9 cellular contexts compared by ENCODE assay signal in genomic region chr5:179265529-179266290, GRCh38.
A peak's percentile ranks its signal among the peaks of the same experiment; 100 is the strongest.
DNase-seq lines count a peak whose midpoint lies in the region; ATAC-seq lines count a peak whose summit lies in the region.
"Had no signal": no experiment of that assay in that cellular context is flagged by ENCODE, and none has a peak within 500 bp of the region (broad histone marks: within the 10 kb centered on the region; RNA-seq: fewer than 3 reads in every experiment).

No MANE protein-coding gene starts in this region.

- H4K20me1 ChIP-seq in BLaER1 treated with 17β-estradiol and CSF1 and Interleukin-3, amounts not matched to agents 10 nM and 100 nM: peaks cover 0 to 14% (median 0%) of the 10 kb centered on the region in 11 experiments; a peak in 2 of 22 replicates

- no peaks in the 10 kb centered on the region for H3K27me3 ChIP-seq in BLaER1 treated with 17β-estradiol and CSF1 and Interleukin-3, amounts not matched to agents 10 nM and 100 nM
- no peaks in the 10 kb centered on the region for H3K27me3 ChIP-seq in SJSA1 (replicated peaks)
- no peaks in the 10 kb centered on the region for H3K27me3 ChIP-seq in trophoblast cell (ENCODE audit: insufficient read depth, low read length)

- intact Hi-C loops in Right ventricle myocardium superior (cut with DNase I): no loop called here

- no peaks in the 10 kb centered on the region; a peak in 1 of 22 replicates for H3K36me3 ChIP-seq in BLaER1 treated with 17β-estradiol and CSF1 and Interleukin-3, amounts not matched to agents 10 nM and 100 nM
- no peaks in the 10 kb centered on the region for H3K36me3 ChIP-seq in SJSA1
- H3K36me3 ChIP-seq in trophoblast cell (ENCODE audit: control insufficient read depth in 1 of 2, insufficient read depth in 2 of 2, low read length in 2 of 2): peaks cover 0 to 4% of the 10 kb centered on the region in 2 experiments

- H3K4me3 Mint-ChIP-seq in effector memory CD8-positive, alpha-beta T cell: no peak overlapping the region

- peak overlapping the region; percentile 23 for H2BK5ac ChIP-seq in trophoblast cell (ENCODE audit: low read depth, low read length, poor library complexity)

- WGBS in trophoblast cell (ENCODE audit: extremely low coverage, insufficient coverage, insufficient read length): no CpG with 5 or more reads among the region's 34 CpGs

- H3K36me3 Mint-ChIP-seq in effector memory CD8-positive, alpha-beta T cell (ENCODE audit: insufficient read depth): no peaks in the 10 kb centered on the region

- H4K8ac ChIP-seq in trophoblast cell (ENCODE audit: low read depth, low read length): peak overlapping the region; percentile 11

- H3K27me3 Mint-ChIP-seq in effector memory CD8-positive, alpha-beta T cell: peaks cover 11 to 53% of the 10 kb centered on the region in 2 donors

- peak overlapping the region in 7 of 11 experiments; percentile 18 to 60 (median 53); a peak in 12 of 22 replicates for H3K4me2 ChIP-seq in BLaER1 treated with 17β-estradiol and CSF1 and Interleukin-3, amounts not matched to agents 10 nM and 100 nM
- H3K4me2 ChIP-seq in trophoblast cell (ENCODE audit: low read length): no peak overlapping the region

- H3K79me2 ChIP-seq in trophoblast cell (ENCODE audit: control insufficient read depth, insufficient read depth, low read length, poor library complexity): peaks cover 2% of the 10 kb centered on the region

- peak overlapping the region; percentile 27 for H2BK120ac ChIP-seq in trophoblast cell (ENCODE audit: insufficient read depth, low read length, poor library complexity)

- H4K91ac ChIP-seq in trophoblast cell (ENCODE audit: low read depth, low read length): peak overlapping the region; percentile 40

- no peak overlapping the region for H2AFZ ChIP-seq in trophoblast cell (ENCODE audit: insufficient read depth, low read length, poor library complexity)

- no peak overlapping the region for H3K27ac ChIP-seq in BLaER1 treated with 17β-estradiol and CSF1 and Interleukin-3, amounts not matched to agents 10 nM and 100 nM
- H3K27ac ChIP-seq in SJSA1 (peak overlapping the region; percentile 42), trophoblast cell (ENCODE audit: low read depth, low read length) (peak overlapping the region; percentile 76)

- DNase-seq in SJSA1 (ENCODE audit: low read depth in 1 of 2, low spot score in 2 of 2) (peak; percentile 42 to 72), Right ventricle myocardium superior (peak; percentile 96), trophoblast cell (peak; percentile 96), NCI-H2029 (lab: John Stamatoyannopoulos, UW) (no peak), dermis blood vessel endothelial cell (no peak)
- DNase-seq in effector memory CD8-positive, alpha-beta T cell: no peak

- no peak overlapping the region for H4K12ac ChIP-seq in trophoblast cell (ENCODE audit: low read depth, low read length)

- peaks cover 27% of the 10 kb centered on the region for H3K79me1 ChIP-seq in trophoblast cell (ENCODE audit: low read length)

- H3K4me1 ChIP-seq in BLaER1 treated with 17β-estradiol and CSF1 and Interleukin-3, amounts not matched to agents 10 nM and 100 nM: peaks cover 0 to 26% (median 19%) of the 10 kb centered on the region in 10 experiments; a peak in 12 of 20 replicates
- H3K4me1 ChIP-seq in SJSA1 (replicated peaks) (peaks cover 17% of the 10 kb centered on the region), trophoblast cell (ENCODE audit: control insufficient read depth in 1 of 2, insufficient read depth in 2 of 2, low read length in 2 of 2) (peaks cover 51 to 61% of the 10 kb centered on the region in 2 experiments)

- H3K18ac ChIP-seq in trophoblast cell (ENCODE audit: low read length): peak overlapping the region; percentile 25

- H3K23ac ChIP-seq in trophoblast cell (ENCODE audit: low read length): no peak overlapping the region

- peak overlapping the region; percentile 45 for H3K14ac ChIP-seq in trophoblast cell (ENCODE audit: low read length)

- peaks cover 0 to 13% (median 0%) of the 10 kb centered on the region in 11 experiments; a peak in 5 of 22 replicates for H3K9me3 ChIP-seq in BLaER1 treated with 17β-estradiol and CSF1 and Interleukin-3, amounts not matched to agents 10 nM and 100 nM (replicated peaks in 1 of 11)
- H3K9me3 ChIP-seq in SJSA1 (replicated peaks) (peaks cover 69% of the 10 kb centered on the region), trophoblast cell (ENCODE audit: insufficient read depth, low read depth, low read length) (peaks cover under 1% of the 10 kb centered on the region)

- H2BK12ac ChIP-seq in trophoblast cell (ENCODE audit: low read length): peak overlapping the region; percentile 6

- ATAC-seq in Right ventricle myocardium superior (ENCODE audit: poor library complexity) (peak; percentile 94), HG02840 (IDR thresholded peaks at IDR 0.05; ENCODE audit: low FRiP score, unreplicated experiment) (no peak)
- no peak for ATAC-seq in effector memory CD8-positive, alpha-beta T cell (replicated peaks)
- ATAC-seq: K562 had no signal

- no peak overlapping the region for H3K4me3 ChIP-seq in BLaER1 treated with 17β-estradiol and CSF1 and Interleukin-3, amounts not matched to agents 10 nM and 100 nM
- no peak overlapping the region for H3K4me3 ChIP-seq in SJSA1
- no peak overlapping the region for H3K4me3 ChIP-seq in trophoblast cell (ENCODE audit: low read depth, low read length)
- H3K4me3 ChIP-seq: K562 had no signal

- no peaks in the 10 kb centered on the region for H3K4me1 Mint-ChIP-seq in effector memory CD8-positive, alpha-beta T cell (ENCODE audit: low read depth in 2 of 2)

- no peak overlapping the region for H3K9ac ChIP-seq in BLaER1 treated with 17β-estradiol and CSF1 and Interleukin-3, amounts not matched to agents 10 nM and 100 nM
- no peak overlapping the region for H3K9ac ChIP-seq in trophoblast cell (ENCODE audit: low read length)

- no peak overlapping the region for H2AK5ac ChIP-seq in trophoblast cell (ENCODE audit: low read length)

- no peaks in the 10 kb centered on the region for H3K9me3 Mint-ChIP-seq in effector memory CD8-positive, alpha-beta T cell

- no peak overlapping the region for H3K27ac Mint-ChIP-seq in effector memory CD8-positive, alpha-beta T cell

- no peak overlapping the region for H3K4ac ChIP-seq in trophoblast cell (ENCODE audit: low read depth, low read length)

Comparison
In these comparisons a context has a peak if more than half of its experiments do, and no peak if none do; other contexts are left out.
1. H3K27ac ChIP-seq: peak in SJSA1 (single experiment) and trophoblast cell (single experiment); none in BLaER1 treated with 17β-estradiol and CSF1 and Interleukin-3, amounts not matched to agents 10 nM and 100 nM (0 of 11).
2. DNase-seq: peak in SJSA1 (2 of 2), Right ventricle myocardium superior (single experiment) and trophoblast cell (2 of 2); none in effector memory CD8-positive, alpha-beta T cell (0 of 3), NCI-H2029 (single experiment) and dermis blood vessel endothelial cell (single experiment).